Comparison of ENCODE assay signal across 13 cellular contexts in genomic region chr7:94060772-94061171, GRCh38. TPM values are rescaled to one million over a fixed set of nuclear protein-coding genes. Genes with fewer than 3 reads are reported as not detected.
DNase-seq lines count a peak whose midpoint lies in the region; ATAC-seq and TF ChIP-seq lines count a peak whose summit lies in the region.
"Had no signal": no experiment of that assay in that cellular context is flagged by ENCODE, and none has a peak within 500 bp of the region (broad histone marks: within the 10 kb centered on the region; RNA-seq: fewer than 3 reads in every experiment).

No MANE protein-coding gene starts in this region.

- TF ChIP-seq CTCF in DOHH2 (IDR thresholded peaks at IDR 0.05; ENCODE audit: low read depth, low read length, poor library complexity, severe bottlenecking) (no peak), foreskin keratinocyte (conservative IDR thresholded peaks at IDR 0.05) (no peak), SK-N-SH (IDR thresholded peaks at IDR 0.05) (no peak)

- H3K4me1 ChIP-seq in DOHH2 (ENCODE audit: control insufficient read depth, low read length) = peaks cover 91% of the 10 kb centered on the region
- H3K4me1 ChIP-seq in foreskin keratinocyte = peaks cover 7% of the 10 kb centered on the region
- H3K4me1 ChIP-seq in SK-N-SH (ENCODE audit: control insufficient read depth in 1 of 2, insufficient read depth in 2 of 2, low read depth in 1 of 2, low read length in 1 of 2) = peaks cover 7 to 10% of the 10 kb centered on the region in 2 experiments
- H3K4me1 ChIP-seq: stomach had no signal

- H4K20me1 ChIP-seq in DOHH2 (ENCODE audit: control insufficient read depth, insufficient read depth, low read depth, low read length) (no peaks in the 10 kb centered on the region), SK-N-SH (ENCODE audit: insufficient read depth) (no peaks in the 10 kb centered on the region)

- H3F3A ChIP-seq in DOHH2 (ENCODE audit: control insufficient read depth, insufficient read depth) (peaks cover 11% of the 10 kb centered on the region), SK-N-SH (replicated peaks; ENCODE audit: insufficient read depth) (peaks cover 24% of the 10 kb centered on the region)

- WGBS in SK-N-SH (ENCODE audit: low lambda C conversion rate) = 88% methylated on average over 4 of the region's 4 CpGs

- H2AFZ ChIP-seq in SK-N-SH (ENCODE audit: low read depth) = no peak overlapping the region

- peak; percentile 42 for ATAC-seq in GM21529 (IDR thresholded peaks at IDR 0.05; ENCODE audit: unreplicated experiment)
- peak; percentile 6 for ATAC-seq in foreskin keratinocyte
- ATAC-seq: activated CD8-positive, alpha-beta memory T cell treated with anti-CD3 and anti-CD28 coated beads, Interleukin-2, amount 10 ng/mL, durations not matched to agents 7 days and 5 days; T-helper 17 cell had no signal

- H3K79me2 ChIP-seq in DOHH2 (ENCODE audit: control insufficient read depth, low read length) (no peaks in the 10 kb centered on the region), SK-N-SH (ENCODE audit: insufficient read depth) (no peaks in the 10 kb centered on the region)

- H3K36me3 ChIP-seq in DOHH2 (ENCODE audit: control insufficient read depth, low read length) (peaks cover 9% of the 10 kb centered on the region), SK-N-SH (replicated peaks in 1 of 2; ENCODE audit: control insufficient read depth in 1 of 2, insufficient read depth in 2 of 2, low read length in 1 of 2) (no peaks in the 10 kb centered on the region)
- H3K36me3 ChIP-seq: MG63, stomach had no signal

- H3K4me3 ChIP-seq in DOHH2 (ENCODE audit: low read length) (peak overlapping the region; percentile 50), SK-N-SH (ENCODE audit: low read depth in 2 of 2, low read length in 1 of 2) (no peak overlapping the region)
- H3K4me3 ChIP-seq: MG63, stomach had no signal

- POLR2A ChIA-PET in SK-N-SH (lab: Yijun Ruan, JAX) = no interaction called here

- H3K9ac ChIP-seq in SK-N-SH = no peak overlapping the region

- H3K4me2 ChIP-seq in DOHH2 (ENCODE audit: low read length) = peak overlapping the region; percentile 62
- no peak overlapping the region for H3K4me2 ChIP-seq in SK-N-SH

- peaks cover 7% of the 10 kb centered on the region; the same call in 1 of the 2 replicates for H3K9me3 ChIP-seq in DOHH2 (ENCODE audit: control insufficient read depth, insufficient read depth, low read length)
- H3K9me3 ChIP-seq in SK-N-SH = no peaks in the 10 kb centered on the region
- H3K9me3 ChIP-seq: MG63, stomach had no signal

- CTCF ChIA-PET in SK-N-SH (lab: Yijun Ruan, JAX) = interaction anchor here (1.1 to 2.6 kb wide), 3 partner anchors 9 to 39 kb away, joined by 3 to 5 read pairs (median 3); no protein-coding TSS in a partner anchor

- no peak for TF ChIP-seq EP300 in SK-N-SH (IDR thresholded peaks at IDR 0.05; ENCODE audit: borderline replicate concordance in 1 of 2, low read depth in 1 of 2, low read length in 1 of 2)

- H3K9me2 ChIP-seq in DOHH2 (replicated peaks; ENCODE audit: control insufficient read depth, low read length) (no peaks in the 10 kb centered on the region), SK-N-SH (no peaks in the 10 kb centered on the region)

- peak; percentile 48 for DNase-seq in NCI-H226
- no peak for DNase-seq in foreskin keratinocyte
- DNase-seq in NOMO-1 treated with dmso at 0.1 percent for 144 hours (lab: John Stamatoyannopoulos, UW; ENCODE audit: unreplicated experiment) = no peak
- DNase-seq in nucleus accumbens (lab: John Stamatoyannopoulos, UW) = no peak
- DNase-seq in cardiac septum (ENCODE audit: low spot score) = no peak
- no peak for DNase-seq in SK-N-SH
- DNase-seq: activated CD8-positive, alpha-beta memory T cell treated with anti-CD3 and anti-CD28 coated beads, Interleukin-2, amount 10 ng/mL, durations not matched to agents 7 days and 5 days; kidney; MG63; stomach; T-helper 17 cell had no signal

- no peak for TF ChIP-seq RAD21 in SK-N-SH (IDR thresholded peaks at IDR 0.05; ENCODE audit: low read length)

- intact Hi-C loops in cardiac septum (cut with DNase I) = loop anchor here (10.0 kb wide), 1 partner anchor 56 kb away; the partner anchor contains the start of gene BET1

- H3K27ac ChIP-seq in DOHH2 (ENCODE audit: low read depth, low read length) = peak overlapping the region; percentile 56
- no peak overlapping the region for H3K27ac ChIP-seq in foreskin keratinocyte
- H3K27ac ChIP-seq in SK-N-SH (ENCODE audit: low read depth in 2 of 2, low read length in 1 of 2) = no peak overlapping the region
- H3K27ac ChIP-seq: stomach had no signal

- no peaks in the 10 kb centered on the region for H3K27me3 ChIP-seq in DOHH2 (ENCODE audit: control insufficient read depth, low read length)
- no peaks in the 10 kb centered on the region for H3K27me3 ChIP-seq in foreskin keratinocyte
- H3K27me3 ChIP-seq in SK-N-SH (ENCODE audit: insufficient read depth) = no peaks in the 10 kb centered on the region
- H3K27me3 ChIP-seq: MG63 had no signal

TF ChIP-seq in SK-N-SH, 30 proteins besides CTCF, POLR2A, EP300 and RAD21:
- TF ChIP-seq SMC3 (IDR thresholded peaks at IDR 0.05; ENCODE audit: low read depth, low read length) = no peak
- TF ChIP-seq JUND (IDR thresholded peaks at IDR 0.05) = no peak
- no peak for TF ChIP-seq SIN3A (IDR thresholded peaks at IDR 0.05; ENCODE audit: borderline replicate concordance, low read depth, low read length)
- TF ChIP-seq RXRA (IDR thresholded peaks at IDR 0.05; ENCODE audit: borderline replicate concordance, low read depth) = no peak
TF ChIP-seq in SK-N-SH: peak in this region for 0.

RNA-seq across cellular contexts. Expression of gene BET1, which starts 56.6 kb away (rescaled TPM):
- total RNA-seq in foreskin keratinocyte = 23.9 and 26.7 TPM in 2 replicates
- polyA plus RNA-seq in foreskin keratinocyte = 22.4 and 22.9 TPM in 2 replicates
- total RNA-seq in cardiac septum = 13.2 TPM
- 20.1 and 27.7 TPM in 2 replicates for polyA plus RNA-seq in SK-N-SH (2012; rRNA removed)
- polyA plus RNA-seq in SK-N-SH (2012; cell fraction: cytosol; rRNA removed) = 33.3 and 44.5 TPM in 2 replicates
- polyA plus RNA-seq in SK-N-SH (2012; cell fraction: nucleus; rRNA removed) = 11.5 and 16.6 TPM in 2 replicates
